Comparison of ENCODE assay signal across 25 cellular contexts in the genomic region with DNA sequence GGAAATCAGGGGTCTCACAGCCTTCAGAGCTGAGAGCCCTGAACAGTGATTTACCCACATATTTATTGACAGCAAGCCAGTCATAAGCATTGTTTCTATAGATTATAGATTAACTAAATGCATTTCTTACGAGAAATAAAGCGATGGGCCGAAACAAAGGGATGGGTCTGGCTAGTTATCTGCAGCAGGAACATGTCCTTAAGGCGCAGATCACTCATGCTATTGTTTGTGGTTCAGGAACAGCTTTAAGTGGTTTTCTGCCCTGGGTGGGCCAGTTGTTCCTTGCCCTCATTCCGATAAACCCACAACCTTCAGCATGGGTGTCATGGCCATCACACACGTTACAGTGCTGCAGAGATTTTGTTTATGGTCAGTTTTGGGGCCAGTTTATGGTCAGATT.
"Had no signal": no experiment of that assay in that cellular context is flagged by ENCODE, and none has a peak within 500 bp of the region (broad histone marks: within the 10 kb centered on the region; RNA-seq: fewer than 3 reads in every experiment).

No MANE protein-coding gene starts in this region.

- H3K9me3 Mint-ChIP-seq: stimulated activated naive B cell treated with anti-CD40 and anti-IgM and Interleukin-4, amounts not matched to agents 10 μg/mL and 1 μg/mL and 100 μg/mL, for 72 hours had no signal

- H3K9me3 ChIP-seq: left lung, lower lobe of right lung, ovary, right atrium auricular region, stomach, testis, thyroid gland, transverse colon, upper lobe of left lung, vagina had no signal

- H3K27ac Mint-ChIP-seq: immature natural killer cell; naive thymus-derived CD4-positive, alpha-beta T cell; natural killer cell treated with Interleukin-12 subunit alpha and Interleukin-12 subunit beta and Interleukin-15 and Interleukin-18, amount 100 ng/mL, for 72 hours; progenitor cell of endocrine pancreas; stimulated activated naive B cell treated with anti-CD40 and anti-IgM and Interleukin-4, amounts not matched to agents 10 μg/mL and 1 μg/mL and 100 μg/mL, for 72 hours had no signal

- H3K36me3 ChIP-seq: ovary, thyroid gland, transverse colon, vagina had no signal

- H3K27ac ChIP-seq: left lung, lower lobe of right lung, ovary, right atrium auricular region, spleen, stomach, testis, thyroid gland, transverse colon, upper lobe of left lung, vagina had no signal

- H3K36me3 Mint-ChIP-seq: immature natural killer cell; natural killer cell treated with Interleukin-12 subunit alpha and Interleukin-12 subunit beta and Interleukin-15 and Interleukin-18, amount 100 ng/mL, for 72 hours; stimulated activated naive B cell treated with anti-CD40 and anti-IgM and Interleukin-4, amounts not matched to agents 10 μg/mL and 1 μg/mL and 100 μg/mL, for 72 hours had no signal

- H3K4me1 ChIP-seq: spleen, testis had no signal

- H3K4me3 Mint-ChIP-seq: immature natural killer cell; naive thymus-derived CD4-positive, alpha-beta T cell; natural killer cell treated with Interleukin-12 subunit alpha and Interleukin-12 subunit beta and Interleukin-15 and Interleukin-18, amount 100 ng/mL, for 72 hours; stimulated activated naive B cell treated with anti-CD40 and anti-IgM and Interleukin-4, amounts not matched to agents 10 μg/mL and 1 μg/mL and 100 μg/mL, for 72 hours had no signal

- H3K4me3 ChIP-seq: left lung, lower lobe of right lung, ovary, right atrium auricular region, spleen, stomach, testis, thyroid gland, transverse colon, upper lobe of left lung, vagina had no signal

- DNase-seq: hypothalamus; immature natural killer cell; kidney; left colon; left lung; lower lobe of right lung; mammary epithelial cell; mesenchymal stem cell; naive thymus-derived CD4-positive, alpha-beta T cell; ovary; small intestine; spleen; stimulated activated CD4-positive, alpha-beta T cell treated with anti-CD3 and anti-CD28 coated beads, Interleukin-1b, Interleukin-23, amount 100 ng/mL, for 48 hours; stimulated activated CD4-positive, alpha-beta T cell treated with anti-CD3 and anti-CD28 coated beads, Interleukin-4, amount 100 ng/mL, for 1 hour; stimulated activated naive B cell treated with anti-CD40 and anti-IgM and Interleukin-4, amounts not matched to agents 10 μg/mL and 1 μg/mL and 100 μg/mL, for 72 hours; stimulated activated naive CD8-positive, alpha-beta T cell treated with anti-CD3 and anti-CD28 coated beads, Interleukin-15, Interleukin-2, amounts not matched to agents 100 U/mL and 50 U/mL, for 24 hours; stomach; testis; thyroid gland; transverse colon; upper lobe of left lung had no signal

- H3K27me3 Mint-ChIP-seq: progenitor cell of endocrine pancreas; stimulated activated naive B cell treated with anti-CD40 and anti-IgM and Interleukin-4, amounts not matched to agents 10 μg/mL and 1 μg/mL and 100 μg/mL, for 72 hours had no signal

- H3K4me1 Mint-ChIP-seq: immature natural killer cell; naive thymus-derived CD4-positive, alpha-beta T cell; stimulated activated naive B cell treated with anti-CD40 and anti-IgM and Interleukin-4, amounts not matched to agents 10 μg/mL and 1 μg/mL and 100 μg/mL, for 72 hours had no signal
